ENCODE assay signal across 1 cellular context in genomic region chr17:16285646-16286008, GRCh38.
A peak's percentile ranks its signal among the peaks of the same experiment; 100 is the strongest.
TF ChIP-seq lines count a peak whose summit lies in the region.

No MANE protein-coding gene starts in this region.

TF ChIP-seq in HepG2, 621 proteins besides CTCF, POLR2A, EP300 and RAD21 (continued from another document):
- TF ChIP-seq, protein P1, sequence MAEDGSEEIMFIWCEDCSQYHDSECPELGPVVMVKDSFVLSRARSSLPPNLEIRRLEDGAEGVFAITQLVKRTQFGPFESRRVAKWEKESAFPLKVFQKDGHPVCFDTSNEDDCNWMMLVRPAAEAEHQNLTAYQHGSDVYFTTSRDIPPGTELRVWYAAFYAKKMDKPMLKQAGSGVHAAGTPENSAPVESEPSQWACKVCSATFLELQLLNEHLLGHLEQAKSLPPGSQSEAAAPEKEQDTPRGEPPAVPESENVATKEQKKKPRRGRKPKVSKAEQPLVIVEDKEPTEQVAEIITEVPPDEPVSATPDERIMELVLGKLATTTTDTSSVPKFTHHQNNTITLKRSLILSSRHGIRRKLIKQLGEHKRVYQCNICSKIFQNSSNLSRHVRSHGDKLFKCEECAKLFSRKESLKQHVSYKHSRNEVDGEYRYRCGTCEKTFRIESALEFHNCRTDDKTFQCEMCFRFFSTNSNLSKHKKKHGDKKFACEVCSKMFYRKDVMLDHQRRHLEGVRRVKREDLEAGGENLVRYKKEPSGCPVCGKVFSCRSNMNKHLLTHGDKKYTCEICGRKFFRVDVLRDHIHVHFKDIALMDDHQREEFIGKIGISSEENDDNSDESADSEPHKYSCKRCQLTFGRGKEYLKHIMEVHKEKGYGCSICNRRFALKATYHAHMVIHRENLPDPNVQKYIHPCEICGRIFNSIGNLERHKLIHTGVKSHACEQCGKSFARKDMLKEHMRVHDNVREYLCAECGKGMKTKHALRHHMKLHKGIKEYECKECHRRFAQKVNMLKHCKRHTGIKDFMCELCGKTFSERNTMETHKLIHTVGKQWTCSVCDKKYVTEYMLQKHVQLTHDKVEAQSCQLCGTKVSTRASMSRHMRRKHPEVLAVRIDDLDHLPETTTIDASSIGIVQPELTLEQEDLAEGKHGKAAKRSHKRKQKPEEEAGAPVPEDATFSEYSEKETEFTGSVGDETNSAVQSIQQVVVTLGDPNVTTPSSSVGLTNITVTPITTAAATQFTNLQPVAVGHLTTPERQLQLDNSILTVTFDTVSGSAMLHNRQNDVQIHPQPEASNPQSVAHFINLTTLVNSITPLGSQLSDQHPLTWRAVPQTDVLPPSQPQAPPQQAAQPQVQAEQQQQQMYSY (CRISPR knock-in tag; IDR thresholded peaks at IDR 0.05): no peak
- peak; percentile 74 for TF ChIP-seq ZNF24 (IDR thresholded peaks at IDR 0.05)
- no peak for TF ChIP-seq ATAD3A (CRISPR knock-in tag; IDR thresholded peaks at IDR 0.05)
- TF ChIP-seq, protein P2, sequence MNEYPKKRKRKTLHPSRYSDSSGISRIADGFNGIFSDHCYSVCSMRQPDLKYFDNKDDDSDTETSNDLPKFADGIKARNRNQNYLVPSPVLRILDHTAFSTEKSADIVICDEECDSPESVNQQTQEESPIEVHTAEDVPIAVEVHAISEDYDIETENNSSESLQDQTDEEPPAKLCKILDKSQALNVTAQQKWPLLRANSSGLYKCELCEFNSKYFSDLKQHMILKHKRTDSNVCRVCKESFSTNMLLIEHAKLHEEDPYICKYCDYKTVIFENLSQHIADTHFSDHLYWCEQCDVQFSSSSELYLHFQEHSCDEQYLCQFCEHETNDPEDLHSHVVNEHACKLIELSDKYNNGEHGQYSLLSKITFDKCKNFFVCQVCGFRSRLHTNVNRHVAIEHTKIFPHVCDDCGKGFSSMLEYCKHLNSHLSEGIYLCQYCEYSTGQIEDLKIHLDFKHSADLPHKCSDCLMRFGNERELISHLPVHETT (CRISPR knock-in tag; conservative IDR thresholded peaks at IDR 0.05): no peak
- TF ChIP-seq ZNF280B (CRISPR knock-in tag; IDR thresholded peaks at IDR 0.05; ENCODE audit: borderline replicate concordance): no peak
- no peak for TF ChIP-seq ZNF761 (CRISPR knock-in tag; conservative IDR thresholded peaks at IDR 0.05)
- no peak for TF ChIP-seq ZNF670 (CRISPR knock-in tag; IDR thresholded peaks at IDR 0.05; ENCODE audit: borderline replicate concordance)
- TF ChIP-seq, protein P3, sequence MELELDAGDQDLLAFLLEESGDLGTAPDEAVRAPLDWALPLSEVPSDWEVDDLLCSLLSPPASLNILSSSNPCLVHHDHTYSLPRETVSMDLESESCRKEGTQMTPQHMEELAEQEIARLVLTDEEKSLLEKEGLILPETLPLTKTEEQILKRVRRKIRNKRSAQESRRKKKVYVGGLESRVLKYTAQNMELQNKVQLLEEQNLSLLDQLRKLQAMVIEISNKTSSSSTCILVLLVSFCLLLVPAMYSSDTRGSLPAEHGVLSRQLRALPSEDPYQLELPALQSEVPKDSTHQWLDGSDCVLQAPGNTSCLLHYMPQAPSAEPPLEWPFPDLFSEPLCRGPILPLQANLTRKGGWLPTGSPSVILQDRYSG (CRISPR knock-in tag; IDR thresholded peaks at IDR 0.05): 0 out of 2 replicates have a peak, but pooled peaks have one; percentile 49
- no peak for TF ChIP-seq ZBTB21 (CRISPR knock-in tag; IDR thresholded peaks at IDR 0.05)
- TF ChIP-seq, protein P4, sequence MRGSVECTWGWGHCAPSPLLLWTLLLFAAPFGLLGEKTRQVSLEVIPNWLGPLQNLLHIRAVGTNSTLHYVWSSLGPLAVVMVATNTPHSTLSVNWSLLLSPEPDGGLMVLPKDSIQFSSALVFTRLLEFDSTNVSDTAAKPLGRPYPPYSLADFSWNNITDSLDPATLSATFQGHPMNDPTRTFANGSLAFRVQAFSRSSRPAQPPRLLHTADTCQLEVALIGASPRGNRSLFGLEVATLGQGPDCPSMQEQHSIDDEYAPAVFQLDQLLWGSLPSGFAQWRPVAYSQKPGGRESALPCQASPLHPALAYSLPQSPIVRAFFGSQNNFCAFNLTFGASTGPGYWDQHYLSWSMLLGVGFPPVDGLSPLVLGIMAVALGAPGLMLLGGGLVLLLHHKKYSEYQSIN (CRISPR knock-in tag; IDR thresholded peaks at IDR 0.05; ENCODE audit: borderline replicate concordance): no peak
